Comparison of ENCODE assay signal across 21 cellular contexts in the genomic region with DNA sequence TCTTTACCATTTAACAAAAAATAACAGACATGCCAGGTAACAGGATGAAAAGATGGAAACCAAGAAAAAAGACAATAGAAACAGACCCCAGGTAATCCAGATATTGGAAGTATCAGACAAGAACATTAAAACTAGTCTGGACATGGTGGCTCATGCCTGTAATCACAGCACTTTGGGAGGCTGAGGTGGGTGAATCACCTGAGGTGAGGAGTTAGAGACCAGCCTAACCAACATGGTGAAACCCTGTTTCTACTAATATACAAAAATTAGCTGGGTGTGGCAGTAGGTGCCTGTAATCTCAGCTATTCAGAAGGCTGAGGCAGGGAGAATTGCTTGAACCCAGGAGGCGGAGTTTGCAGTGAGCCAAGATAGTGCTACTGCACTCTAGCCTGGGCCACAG.
"Had no signal": no experiment of that assay in that cellular context is flagged by ENCODE, and none has a peak within 500 bp of the region (broad histone marks: within the 10 kb centered on the region; RNA-seq: fewer than 3 reads in every experiment).

No MANE protein-coding gene starts in this region.

- H3K4me3 ChIP-seq: K562, SJSA1, SK-N-MC had no signal

- H3K27me3 ChIP-seq: SJSA1 had no signal

- FAIRE-seq: HTR-8/SVneo, K562, RCC 7860 had no signal

- DNase-seq: Kasumi-1, MM.1S, NCI-H1092 treated with DMSO at 0.1 percent for 48 hours, NCI-H1436, NCI-H1694, NCI-H1930, NCI-H2081, NCI-H2107, NCI-H226, NCI-H446, NCI-H510A, NCI-H69, NCI-H774, RPMI8226, SIG-M5 had no signal

- H3K4me3 Mint-ChIP-seq: IgD-negative memory B cell had no signal

- ATAC-seq: K562 had no signal
